27 cellular contexts compared by ENCODE assay signal in genomic region chr6:3311798-3312197, GRCh38.
"Had no signal": no experiment of that assay in that cellular context is flagged by ENCODE, and none has a peak within 500 bp of the region (broad histone marks: within the 10 kb centered on the region; RNA-seq: fewer than 3 reads in every experiment).

No MANE protein-coding gene starts in this region.

- DNase-seq: activated CD4-positive, alpha-beta T cell treated with anti-CD3 and anti-CD28 coated beads for 48 hours; activated CD4-positive, alpha-beta T cell treated with anti-CD3 and anti-CD28 coated beads, Interleukin-2, amount 50 U/mL, for 48 hours; activated CD8-positive, alpha-beta memory T cell treated with anti-CD3 and anti-CD28 coated beads for 24 hours; activated gamma-delta T cell; activated naive CD4-positive, alpha-beta T cell treated with anti-CD3 and anti-CD28 coated beads, Interleukin-2, amount 50 U/mL, for 16 hours; activated T-cell treated with anti-CD3 and anti-CD28 coated beads, Interleukin-2, amount 50 U/mL, for 24 hours; amniotic stem cell; central memory CD4-positive, alpha-beta T cell; foreskin fibroblast; heart left ventricle; hypothalamus; immature natural killer cell; kidney; left colon; naive thymus-derived CD8-positive, alpha-beta T cell; nucleus accumbens; pancreas; stimulated activated CD4-positive, alpha-beta T cell treated with anti-CD3 and anti-CD28 coated beads, Interleukin-4, amount 100 ng/mL, for 24 hours had no signal

- H3K9me3 ChIP-seq: heart left ventricle, pancreas, right atrium auricular region, thoracic aorta had no signal

- H3K4me1 ChIP-seq: right atrium auricular region had no signal

- H3K4me3 Mint-ChIP-seq: activated T-cell treated with anti-CD3 and anti-CD28 coated beads, Interleukin-2, amount 50 U/mL, for 24 hours; immature natural killer cell; memory B cell; naive thymus-derived CD8-positive, alpha-beta T cell; neural crest cell; stimulated activated effector memory CD8-positive, alpha-beta T cell treated with anti-CD3 and anti-CD28 coated beads, Interleukin-12 subunit alpha, Interleukin-12 subunit beta, amount 100 ng/mL, for 72 hours; stimulated activated naive CD8-positive, alpha-beta T cell treated with anti-CD3 and anti-CD28 coated beads, Interleukin-15, Interleukin-2, amounts not matched to agents 100 ng/mL and 50 ng/mL, for 24 hours had no signal

- H3K27ac ChIP-seq: heart left ventricle, right atrium auricular region, skin epidermis, thoracic aorta had no signal

- H3K4me1 Mint-ChIP-seq: immature natural killer cell; memory B cell; stimulated activated effector memory CD8-positive, alpha-beta T cell treated with anti-CD3 and anti-CD28 coated beads, Interleukin-12 subunit alpha, Interleukin-12 subunit beta, amount 100 ng/mL, for 72 hours had no signal

- ATAC-seq: activated CD4-positive, CD25-positive, alpha-beta regulatory T cell treated with anti-CD3 and anti-CD28 coated beads, Interleukin-2, amount 50 U/mL, for 24 hours; esophagus mucosa; naive thymus-derived CD8-positive, alpha-beta T cell; pancreas; stimulated activated effector memory CD8-positive, alpha-beta T cell treated with anti-CD3 and anti-CD28 coated beads, Interleukin-12 subunit alpha, Interleukin-12 subunit beta, amount 100 ng/mL, for 72 hours had no signal

- H3K36me3 ChIP-seq: heart left ventricle, pancreas, right atrium auricular region, thoracic aorta had no signal

- H3K27me3 ChIP-seq: heart left ventricle, pancreas, right atrium auricular region had no signal

- H3K9me3 Mint-ChIP-seq: activated T-cell treated with anti-CD3 and anti-CD28 coated beads, Interleukin-2, amount 50 U/mL, for 24 hours; immature natural killer cell; memory B cell; naive thymus-derived CD8-positive, alpha-beta T cell; neural crest cell; stimulated activated effector memory CD8-positive, alpha-beta T cell treated with anti-CD3 and anti-CD28 coated beads, Interleukin-12 subunit alpha, Interleukin-12 subunit beta, amount 100 ng/mL, for 72 hours; stimulated activated naive CD8-positive, alpha-beta T cell treated with anti-CD3 and anti-CD28 coated beads, Interleukin-15, Interleukin-2, amounts not matched to agents 100 ng/mL and 50 ng/mL, for 24 hours had no signal

- H3K27ac Mint-ChIP-seq: activated T-cell treated with anti-CD3 and anti-CD28 coated beads, Interleukin-2, amount 50 U/mL, for 24 hours; immature natural killer cell; memory B cell; stimulated activated effector memory CD8-positive, alpha-beta T cell treated with anti-CD3 and anti-CD28 coated beads, Interleukin-12 subunit alpha, Interleukin-12 subunit beta, amount 100 ng/mL, for 72 hours; stimulated activated naive CD8-positive, alpha-beta T cell treated with anti-CD3 and anti-CD28 coated beads, Interleukin-15, Interleukin-2, amounts not matched to agents 100 ng/mL and 50 ng/mL, for 24 hours had no signal

- H3K36me3 Mint-ChIP-seq: immature natural killer cell; memory B cell; naive thymus-derived CD8-positive, alpha-beta T cell; stimulated activated effector memory CD8-positive, alpha-beta T cell treated with anti-CD3 and anti-CD28 coated beads, Interleukin-12 subunit alpha, Interleukin-12 subunit beta, amount 100 ng/mL, for 72 hours had no signal

- H3K4me3 ChIP-seq: heart left ventricle, pancreas, right atrium auricular region, skin epidermis, thoracic aorta had no signal
